ENCODE assay signal across 7 cellular contexts in genomic region chr14:90115780-90116179, GRCh38.
"Had no signal": no experiment of that assay in that cellular context is flagged by ENCODE, and none has a peak within 500 bp of the region (broad histone marks: within the 10 kb centered on the region; RNA-seq: fewer than 3 reads in every experiment).

No MANE protein-coding gene starts in this region.

- DNase-seq: H9, HCEC 1CT, IMR-90, KG1 had no signal

- H3K27ac ChIP-seq: HL-60 had no signal

- ATAC-seq: GM23338, K562 had no signal

- H3K4me3 ChIP-seq: GM23338, K562 had no signal
